In genomic region chrX:1535241-1536041, GRCh38 we compare ENCODE assay signal across 9 cellular contexts. TPM values are rescaled to one million over a fixed set of nuclear protein-coding genes. Genes with fewer than 3 reads are reported as not detected.
DNase-seq lines count a peak whose midpoint lies in the region; ATAC-seq and TF ChIP-seq lines count a peak whose summit lies in the region.
"Had no signal": no experiment of that assay in that cellular context is flagged by ENCODE, and none has a peak within 500 bp of the region (broad histone marks: within the 10 kb centered on the region; RNA-seq: fewer than 3 reads in every experiment).

No MANE protein-coding gene starts in this region.

- TF ChIP-seq POLR2A in GM18505 (IDR thresholded peaks at IDR 0.05; ENCODE audit: borderline replicate concordance, extremely low read depth, insufficient read depth, insufficient read length) (peak; percentile 64), right lobe of liver (IDR thresholded peaks at IDR 0.05) (no peak), gastroesophageal sphincter (IDR thresholded peaks at IDR 0.05) (no peak)

- in situ Hi-C loops in brain microvascular endothelial cell (cut with HindIII; ENCODE audit: low pct_ligation_motif_present, low sequenced_read_pairs): no loop called here

- intact Hi-C loops in right lobe of liver (cut with DNase I): no loop called here

- H3K4me3 ChIP-seq in right lobe of liver (peak overlapping the region in 1 of 3 donors; percentile 40), urinary bladder (ENCODE audit: low read depth, low read length) (peak overlapping the region; percentile 6), gastroesophageal sphincter (peak overlapping the region in 1 of 2 donors; percentile 40), brain microvascular endothelial cell (ENCODE audit: low read depth, low read length) (no peak overlapping the region)

- no peak for ATAC-seq in GM18505 (IDR thresholded peaks at IDR 0.05; ENCODE audit: unreplicated experiment)
- ATAC-seq in HG03460 (IDR thresholded peaks at IDR 0.05; ENCODE audit: unreplicated experiment): peak; percentile 23
- ATAC-seq in right lobe of liver: peak; percentile 30 to 49 (median 34)
- no peak for ATAC-seq in gastroesophageal sphincter

- H3K9me3 ChIP-seq in right lobe of liver (no peaks in the 10 kb centered on the region), gastroesophageal sphincter (no peaks in the 10 kb centered on the region)

- no peak for TF ChIP-seq EP300 in gastroesophageal sphincter (IDR thresholded peaks at IDR 0.05)

- peaks cover 0 to 6% (median 0%) of the 10 kb centered on the region in 4 donors for H3K4me1 ChIP-seq in right lobe of liver
- H3K4me1 ChIP-seq in urinary bladder (ENCODE audit: insufficient read depth): no peaks in the 10 kb centered on the region
- H3K4me1 ChIP-seq in gastroesophageal sphincter: no peaks in the 10 kb centered on the region

- H3K27ac ChIP-seq in right lobe of liver: peak overlapping the region in 2 of 3 donors; percentile 50 to 65
- no peak overlapping the region for H3K27ac ChIP-seq in urinary bladder (ENCODE audit: low read depth)
- peak overlapping the region in 1 of 4 donors; percentile 51 for H3K27ac ChIP-seq in gastroesophageal sphincter
- H3K27ac ChIP-seq in brain microvascular endothelial cell: no peak overlapping the region

- peak; percentile 61 to 72 for DNase-seq in activated CD4-positive, alpha-beta T cell treated with anti-CD3 and anti-CD28 coated beads, Interleukin-2, amount 50 U/mL, for 48 hours
- DNase-seq in right lobe of liver: peak in 1 of 3 donors; percentile 49
- no peak for DNase-seq in NCI-H187 treated with DMSO at 0.1 percent for 48 hours (lab: John Stamatoyannopoulos, UW)
- DNase-seq in brain microvascular endothelial cell: no peak

- TF ChIP-seq CTCF in right lobe of liver (IDR thresholded peaks at IDR 0.05): no peak
- no peak for TF ChIP-seq CTCF in gastroesophageal sphincter (IDR thresholded peaks at IDR 0.05)
- no peak for TF ChIP-seq CTCF in brain microvascular endothelial cell (IDR thresholded peaks at IDR 0.05; ENCODE audit: low read depth, low read length, missing control alignments)

- WGBS in right lobe of liver (ENCODE audit: insufficient coverage, low coverage, low lambda C conversion rate, missing lambda C conversion rate): 60% methylated on average over 24 of the region's 33 CpGs
- 76% methylated on average over 33 of the region's 33 CpGs for WGBS in urinary bladder
- whole genome bisulfite sequencing in gastroesophageal sphincter (ENCODE audit: low coverage in 1 of 2), 2 donors: 73 to 80% methylated on average over 2 to 22 of the region's 33 CpGs

- H3K27me3 ChIP-seq in right lobe of liver (no peaks in the 10 kb centered on the region), gastroesophageal sphincter (peaks cover 23% of the 10 kb centered on the region), brain microvascular endothelial cell (replicated peaks) (no peaks in the 10 kb centered on the region)

- H3K36me3 ChIP-seq in right lobe of liver (no peaks in the 10 kb centered on the region), urinary bladder (ENCODE audit: insufficient read depth) (no peaks in the 10 kb centered on the region), gastroesophageal sphincter (no peaks in the 10 kb centered on the region), brain microvascular endothelial cell (replicated peaks) (no peaks in the 10 kb centered on the region)

RNA-seq across cellular contexts. Expression of gene P2RY8, which starts 1.5 kb away (rescaled TPM):
- under 1 TPM; 0.37 to 0.87 (median 0.73) TPM for total RNA-seq in right lobe of liver
- 0.26 TPM for total RNA-seq in urinary bladder
- polyA plus RNA-seq in urinary bladder: 2.6 TPM
- total RNA-seq in gastroesophageal sphincter: 1 to 10 TPM in 3 of 4 donors, under 1 TPM in 1; 0.81 to 2.7 (median 1.8) TPM
- total RNA-seq: pulmonary artery endothelial cell had no signal

RNA-seq across cellular contexts. Expression of gene AKAP17A, which starts 56.0 kb away (rescaled TPM):
- total RNA-seq in right lobe of liver (10 to 100 TPM; 15.1 to 33.2 (median 24.0) TPM), urinary bladder (19.1 TPM), gastroesophageal sphincter (10 to 100 TPM; 18.1 to 40.8 (median 29.6) TPM)
- polyA plus RNA-seq in urinary bladder: 39.1 TPM

Comparison
In these comparisons a context has a peak if more than half of its experiments do, and no peak if none do; other contexts are left out.
1. ATAC-seq: peak in HG03460 (single experiment) and right lobe of liver (4 of 4); none in GM18505 (single experiment) and gastroesophageal sphincter (single experiment).
2. DNase-seq: peak in activated CD4-positive, alpha-beta T cell treated with anti-CD3 and anti-CD28 coated beads, Interleukin-2, amount 50 U/mL, for 48 hours (2 of 2); none in NCI-H187 treated with DMSO at 0.1 percent for 48 hours (single experiment) and brain microvascular endothelial cell (single experiment).
3. H3K27ac ChIP-seq: peak in right lobe of liver (2 of 3); none in urinary bladder (single experiment) and brain microvascular endothelial cell (single experiment).